Comparison of ENCODE assay signal across 8 cellular contexts in genomic region chr19:17306285-17306714, GRCh38. TPM values are rescaled to one million over a fixed set of nuclear protein-coding genes. Genes with fewer than 3 reads are reported as not detected.
A peak's percentile ranks its signal among the peaks of the same experiment; 100 is the strongest.
DNase-seq lines count a peak whose midpoint lies in the region; ATAC-seq and TF ChIP-seq lines count a peak whose summit lies in the region.

No MANE protein-coding gene starts in this region.

- no peaks in the 10 kb centered on the region for H3K27me3 ChIP-seq in duodenal mucosa (ENCODE audit: control insufficient read depth in 1 of 2, insufficient read depth in 2 of 2, low read length in 2 of 2)

- no peaks in the 10 kb centered on the region for H3K27me3 Mint-ChIP-seq in Calu3 (ENCODE audit: unreplicated experiment)
- peaks cover 3% of the 10 kb centered on the region for H3K27me3 Mint-ChIP-seq in neural crest cell (ENCODE audit: low read depth)

- ATAC-seq in HG02884 (IDR thresholded peaks at IDR 0.05; ENCODE audit: unreplicated experiment) (no peak), GM18498 (IDR thresholded peaks at IDR 0.05; ENCODE audit: unreplicated experiment) (no peak)

- TF ChIP-seq CTCF in Calu3 (IDR thresholded peaks at IDR 0.05; ENCODE audit: unreplicated experiment), result no peak
- TF ChIP-seq CTCF in NB4 (IDR thresholded peaks at IDR 0.05; ENCODE audit: low read depth, low read length), result no peak
- TF ChIP-seq CTCF in neural crest cell (conservative IDR thresholded peaks at IDR 0.05), result no peak

- H3K9ac ChIP-seq in duodenal mucosa (ENCODE audit: low read depth in 1 of 2, low read length in 2 of 2), result peak overlapping the region; percentile 85 to 96

- H3K4me3 Mint-ChIP-seq in Calu3 (ENCODE audit: low read depth, unreplicated experiment), result peak overlapping the region; percentile 72
- peak overlapping the region; percentile 97 for H3K4me3 Mint-ChIP-seq in neural crest cell

- H3K36me3 Mint-ChIP-seq in Calu3 (ENCODE audit: insufficient read depth, unreplicated experiment) (peaks cover 45% of the 10 kb centered on the region), neural crest cell (ENCODE audit: low read depth) (no peaks in the 10 kb centered on the region)

- no peak for DNase-seq in Calu3
- DNase-seq in NB4 (ENCODE audit: low read depth), result no peak
- DNase-seq in neural crest cell (ENCODE audit: low read depth, low spot score), result no peak
- DNase-seq in NCI-H2081 treated with DMSO at 0.1 percent for 48 hours (lab: John Stamatoyannopoulos, UW), result no peak
- no peak for DNase-seq in SW480 (ENCODE audit: low spot score)

- CTCF ChIA-PET in Calu3 (lab: Charles Lee), result no interaction called here

- peak overlapping the region; percentile 82 for H3K4me3 ChIP-seq in NB4 (ENCODE audit: low read depth, low read length)
- H3K4me3 ChIP-seq in duodenal mucosa (ENCODE audit: low read depth in 1 of 2, low read length in 2 of 2), result peak overlapping the region; percentile 74 to 91

- intact Hi-C loops in Calu3 (cut with micrococcal nuclease; ENCODE audit: unreplicated experiment), result no loop called here

- H3K27ac ChIP-seq in duodenal mucosa (ENCODE audit: low read depth, low read length), result peak overlapping the region; percentile 95

- H3K9me3 ChIP-seq in duodenal mucosa (ENCODE audit: control insufficient read depth in 1 of 2, low read length in 2 of 2), result no peaks in the 10 kb centered on the region

- peaks cover 24 to 41% of the 10 kb centered on the region in 2 donors for H3K4me1 ChIP-seq in duodenal mucosa (ENCODE audit: control insufficient read depth in 1 of 2, insufficient read depth in 2 of 2, low read length in 2 of 2)

- H3K9me3 Mint-ChIP-seq in Calu3 (ENCODE audit: low read depth, unreplicated experiment), result no peaks in the 10 kb centered on the region
- H3K9me3 Mint-ChIP-seq in neural crest cell, result no peaks in the 10 kb centered on the region

- no peak overlapping the region for H3K27ac Mint-ChIP-seq in Calu3 (ENCODE audit: unreplicated experiment)
- H3K27ac Mint-ChIP-seq in neural crest cell (ENCODE audit: unreplicated experiment), result no peak overlapping the region

- H3K4me1 Mint-ChIP-seq in Calu3 (ENCODE audit: low read depth, unreplicated experiment), result peaks cover 20% of the 10 kb centered on the region
- peaks cover 49% of the 10 kb centered on the region for H3K4me1 Mint-ChIP-seq in neural crest cell

- H3K36me3 ChIP-seq in duodenal mucosa (ENCODE audit: control insufficient read depth in 1 of 2, insufficient read depth in 2 of 2, low read length in 2 of 2), result peaks cover 0 to under 1% of the 10 kb centered on the region in 2 donors

- no peak for TF ChIP-seq POLR2A in NB4 (IDR thresholded peaks at IDR 0.05; ENCODE audit: extremely low read depth, insufficient read length)

- no TSS peak for BruUV-seq in Calu3 (replicated peaks; lab: Mats Ljungman, UMichigan)

RNA-seq across cellular contexts. Expression of gene MRPL34, which starts 0.6 kb away (rescaled TPM):
- total RNA-seq in Calu3 (2022) (37.9 and 38.4 TPM in 2 replicates), neural crest cell (73.4 and 74.2 TPM in 2 replicates)

RNA-seq across cellular contexts. Expression of gene DDA1, which starts 3.1 kb away (rescaled TPM):
- 50.8 and 54.9 TPM in 2 replicates for total RNA-seq in Calu3 (2022)
- 44.9 and 49.9 TPM in 2 replicates for total RNA-seq in neural crest cell

RNA-seq across cellular contexts. Expression of gene ABHD8, which starts 3.1 kb away (rescaled TPM):
- total RNA-seq in Calu3 (2022) (6.0 and 6.2 TPM in 2 replicates), neural crest cell (8.1 and 8.5 TPM in 2 replicates)

RNA-seq across cellular contexts. Expression of gene ANKLE1, which starts 24.6 kb away (rescaled TPM):
- total RNA-seq in Calu3 (2022) (0.32 and 0.66 TPM in 2 replicates), neural crest cell (4.5 and 4.9 TPM in 2 replicates)

RNA-seq across cellular contexts. Expression of gene ANO8, which starts 28.4 kb away (rescaled TPM):
- total RNA-seq in Calu3 (2022), result 9.6 and 10.5 TPM in 2 replicates
- 37.4 and 43.3 TPM in 2 replicates for total RNA-seq in neural crest cell
